In the genomic region with DNA sequence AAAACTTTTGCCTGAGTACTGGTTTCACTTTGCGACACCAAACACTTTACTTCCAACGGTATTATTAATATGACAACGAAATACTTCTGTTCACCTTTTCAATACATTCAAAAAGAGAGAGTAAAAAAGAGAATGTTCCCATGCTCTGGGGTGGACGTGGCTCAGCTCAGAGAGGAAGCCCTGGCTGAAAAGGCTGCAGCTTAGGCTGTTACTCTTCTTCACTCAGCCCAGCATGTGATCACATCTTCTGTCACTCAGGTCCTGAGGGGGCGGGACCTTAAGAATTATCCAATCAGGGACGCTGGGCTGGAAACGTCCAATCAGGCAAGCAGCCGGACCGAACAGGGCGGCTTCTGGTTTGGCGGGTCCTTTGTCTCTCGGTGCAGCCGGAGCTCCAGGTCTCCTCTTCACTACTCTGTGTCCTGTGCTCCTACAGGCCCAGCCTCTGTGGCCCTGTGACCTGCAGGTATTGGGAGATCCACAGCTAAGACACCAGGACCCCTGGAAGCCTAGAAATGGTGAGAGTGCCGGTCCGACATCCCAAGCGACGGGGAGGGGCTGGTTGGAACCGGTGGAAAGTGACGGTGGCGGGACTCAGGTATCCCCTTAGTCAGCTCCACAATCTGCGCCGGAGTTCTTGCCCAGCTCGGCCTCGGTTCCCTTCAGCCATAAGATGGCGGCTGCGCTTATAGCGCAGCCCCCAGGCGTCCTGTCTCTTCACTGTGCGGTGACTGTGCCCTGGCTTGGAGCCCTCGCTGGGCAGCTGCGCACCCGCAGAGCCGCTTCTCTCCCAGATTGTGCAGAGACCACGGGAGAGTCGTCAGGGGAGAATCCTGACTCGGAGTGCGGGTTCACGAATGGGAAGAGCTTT, we compare ENCODE assay signal across 8 cellular contexts. TPM values are rescaled to one million over a fixed set of nuclear protein-coding genes. Genes with fewer than 3 reads are reported as not detected.
DNase-seq lines count a peak whose midpoint lies in the region; ATAC-seq, FAIRE-seq and TF ChIP-seq lines count a peak whose summit lies in the region.

ZNF93 (plus strand) TSS at position 373 of the 871 bp plus-strand sequence; CDS start at position 516, 143 bp downstream.

- H3K9me3 ChIP-seq in CD8-positive, alpha-beta memory T cell (ENCODE audit: low read length), result peaks cover 13% of the 10 kb centered on the region
- peaks cover 23% of the 10 kb centered on the region for H3K9me3 ChIP-seq in PC-9 (ENCODE audit: insufficient read depth, low read depth)
- no peaks in the 10 kb centered on the region for H3K9me3 ChIP-seq in fibroblast of lung (ENCODE audit: control insufficient read depth, insufficient read depth, low read depth, low read length)

- H3K9ac ChIP-seq in fibroblast of lung (ENCODE audit: insufficient read depth, low read length), result peak within 1 kb of the TSS; percentile 70

- H3F3A ChIP-seq in PC-9 (ENCODE audit: insufficient read depth, low read depth), result peaks cover 14% of the 10 kb centered on the region; the same call in 1 of the 2 replicates

- H2AFZ ChIP-seq in PC-9 (peak within 1 kb of the TSS; percentile 85), fibroblast of lung (ENCODE audit: low read length) (peak within 1 kb of the TSS; percentile 78)

- TSS peak; percentile 97 for BruUV-seq in PC-9 (replicated peaks; lab: Mats Ljungman, UMichigan)

- peaks cover 13 to 28% (median 26%) of the 10 kb centered on the region in 5 donors for H3K9me3 Mint-ChIP-seq in CD8-positive, alpha-beta memory T cell
- peaks cover 76% of the 10 kb centered on the region for H3K9me3 Mint-ChIP-seq in activated T-helper 2 cell treated with anti-CD3 and anti-CD28 coated beads, Interferon-gamma antibody, Interleukin-2, Interleukin-4, amounts not matched to agents 10 μg/mL and 5 μg/mL and 100 μg/mL, durations not matched to agents 14 hours and 24 hours and 36 hours
- peaks cover 9 to 26% (median 22%) of the 10 kb centered on the region in 7 donors for H3K9me3 Mint-ChIP-seq in naive B cell

- peaks cover 1 to 15% (median 11%) of the 10 kb centered on the region in 3 donors for H3K36me3 Mint-ChIP-seq in CD8-positive, alpha-beta memory T cell
- peaks cover 70% of the 10 kb centered on the region for H3K36me3 Mint-ChIP-seq in activated T-helper 2 cell treated with anti-CD3 and anti-CD28 coated beads, Interferon-gamma antibody, Interleukin-2, Interleukin-4, amounts not matched to agents 10 μg/mL and 5 μg/mL and 100 μg/mL, durations not matched to agents 14 hours and 24 hours and 36 hours (ENCODE audit: low read depth)
- H3K36me3 Mint-ChIP-seq in naive B cell, result peaks cover 0 to 6% of the 10 kb centered on the region in 2 donors

- H4K20me1 ChIP-seq in PC-9 (ENCODE audit: insufficient read depth), result no peaks in the 10 kb centered on the region
- H4K20me1 ChIP-seq in fibroblast of lung (ENCODE audit: control insufficient read depth, extremely low read depth, insufficient read depth, low read length), result no peaks in the 10 kb centered on the region

- peaks cover 13% of the 10 kb centered on the region; the same call in 1 of the 2 replicates for H3K79me2 ChIP-seq in PC-9 (ENCODE audit: low read depth)
- peaks cover 11% of the 10 kb centered on the region for H3K79me2 ChIP-seq in fibroblast of lung (ENCODE audit: control insufficient read depth, insufficient read depth, low read length)

- peaks cover 23 to 44% (median 32%) of the 10 kb centered on the region in 3 donors for H3K4me1 Mint-ChIP-seq in CD8-positive, alpha-beta memory T cell
- peaks cover 6% of the 10 kb centered on the region for H3K4me1 Mint-ChIP-seq in activated T-helper 2 cell treated with anti-CD3 and anti-CD28 coated beads, Interferon-gamma antibody, Interleukin-2, Interleukin-4, amounts not matched to agents 10 μg/mL and 5 μg/mL and 100 μg/mL, durations not matched to agents 14 hours and 24 hours and 36 hours (ENCODE audit: low read depth)
- peaks cover 29 to 48% (median 36%) of the 10 kb centered on the region in 3 donors for H3K4me1 Mint-ChIP-seq in naive B cell

- FAIRE-seq in HTR-8/SVneo (lab: Jason Lieb, UNC), result peak; percentile 87

- POLR2A ChIA-PET in CD8-positive, alpha-beta memory T cell (lab: Charles Lee), result interaction anchor here (0.6 to 2.9 kb wide), 9 partner anchors 30 to 237 kb away, joined by 3 to 25 read pairs (median 4); partner anchors contain the start of genes ATP13A1, ZNF101, ZNF14 and ZNF253
- POLR2A ChIA-PET in PC-9 (lab: Charles Lee; ENCODE audit: unreplicated experiment), result interaction anchor here (0.6 to 0.9 kb wide), 10 partner anchors 43 to 1605 kb away, joined by 3 to 10 read pairs (median 4); partner anchors contain the start of genes ZNF429, ZNF486 and ZNF506

- peak within 1 kb of the TSS; percentile 84 for H3K4me2 ChIP-seq in PC-9
- peak within 1 kb of the TSS; percentile 81 for H3K4me2 ChIP-seq in fibroblast of lung (ENCODE audit: extremely low read depth, insufficient read depth, low read length)

- peak; percentile 80 to 93 (median 88) for DNase-seq in CD8-positive, alpha-beta memory T cell
- DNase-seq in GM20000 (ENCODE audit: low spot score) (peak; percentile 86), HTR-8/SVneo (ENCODE audit: insufficient read length, low spot score) (peak; percentile 80), PC-9 (peak; percentile 89 to 93), fibroblast of lung (ENCODE audit: low read depth in 2 of 2) (peak; percentile 97 to 98), naive B cell (peak; percentile 93)
- DNase-seq in activated T-helper 2 cell treated with anti-CD3 and anti-CD28 coated beads, Interferon-gamma antibody, Interleukin-2, Interleukin-4, amounts not matched to agents 10 μg/mL and 5 μg/mL and 100 μg/mL, durations not matched to agents 14 hours and 24 hours and 36 hours (ENCODE audit: low spot score), result peak; percentile 84
- DNase-seq in stimulated activated CD8-positive, alpha-beta memory T cell treated with anti-CD3 and anti-CD28 coated beads, Interleukin-7, amount 100 ng/mL, for 48 hours (ENCODE audit: extremely low read depth in 1 of 2, low read depth in 1 of 2), result peak; percentile 64 to 89

- CTCF ChIA-PET in CD8-positive, alpha-beta memory T cell (lab: Charles Lee), result interaction anchor here (1.6 kb wide), 2 partner anchors 35 to 369 kb away, joined by 4 to 7 read pairs; partner anchors contain the start of gene ZNF253
- CTCF ChIA-PET in PC-9 (lab: Charles Lee), result no interaction called here

- H3K36me3 ChIP-seq in CD8-positive, alpha-beta memory T cell (ENCODE audit: insufficient read depth, low read length), result no peaks in the 10 kb centered on the region
- 0 out of 2 replicates have a peak, but pooled peaks cover 7% of the 10 kb centered on the region for H3K36me3 ChIP-seq in PC-9 (ENCODE audit: low read depth)
- H3K36me3 ChIP-seq in fibroblast of lung (ENCODE audit: control insufficient read depth, insufficient read depth, low read length), result no peaks in the 10 kb centered on the region

- peak within 1 kb of the TSS; percentile 71 for H3K27ac ChIP-seq in CD8-positive, alpha-beta memory T cell (ENCODE audit: low read depth, low read length)
- peak within 1 kb of the TSS; percentile 22 for H3K27ac ChIP-seq in PC-9
- H3K27ac ChIP-seq in fibroblast of lung (ENCODE audit: insufficient read depth, low read length), result peak within 1 kb of the TSS; percentile 71

- peak; percentile 96 to 97 for ATAC-seq in naive B cell (ENCODE audit: low read depth in 2 of 2)

- H3K4me1 ChIP-seq in CD8-positive, alpha-beta memory T cell (ENCODE audit: insufficient read depth, low read length), result peaks cover 8% of the 10 kb centered on the region
- H3K4me1 ChIP-seq in PC-9 (replicated peaks; ENCODE audit: insufficient read depth) (peaks cover 10% of the 10 kb centered on the region; the same call in 1 of the 2 replicates), fibroblast of lung (ENCODE audit: control insufficient read depth, extremely low read depth, insufficient read depth, low read length) (no peaks in the 10 kb centered on the region)

- no peaks in the 10 kb centered on the region for H3K9me2 ChIP-seq in PC-9 (ENCODE audit: insufficient read depth)

- H3K27ac Mint-ChIP-seq in CD8-positive, alpha-beta memory T cell, result peak within 1 kb of the TSS; percentile 45 to 96 (median 93)
- peak within 1 kb of the TSS; percentile 92 for H3K27ac Mint-ChIP-seq in activated T-helper 2 cell treated with anti-CD3 and anti-CD28 coated beads, Interferon-gamma antibody, Interleukin-2, Interleukin-4, amounts not matched to agents 10 μg/mL and 5 μg/mL and 100 μg/mL, durations not matched to agents 14 hours and 24 hours and 36 hours
- H3K27ac Mint-ChIP-seq in naive B cell, result peak within 1 kb of the TSS; percentile 83 to 97 (median 95)

- intact Hi-C loops in PC-9 (cut with micrococcal nuclease; ENCODE audit: unreplicated experiment), result loop anchor here (2.0 kb wide), 1 partner anchor 34 kb away; no protein-coding TSS in a partner anchor
- intact Hi-C loops in activated T-helper 2 cell treated with anti-CD3 and anti-CD28 coated beads, Interferon-gamma antibody, Interleukin-2, Interleukin-4, amounts not matched to agents 10 μg/mL and 5 μg/mL and 100 μg/mL, durations not matched to agents 14 hours and 24 hours and 36 hours (cut with micrococcal nuclease), result loop anchor here (1.0 kb wide), 2 partner anchors 35 to 125 kb away; no protein-coding TSS in a partner anchor

- no peak for TF ChIP-seq CTCF in GM20000 (IDR thresholded peaks at IDR 0.05; ENCODE audit: extremely low read depth, missing control alignments)
- no peak for TF ChIP-seq CTCF in PC-9 (conservative IDR thresholded peaks at IDR 0.05)
- TF ChIP-seq CTCF in fibroblast of lung (conservative IDR thresholded peaks at IDR 0.05 in 1 of 2, IDR thresholded peaks at IDR 0.05 in 1 of 2; ENCODE audit: low read depth in 1 of 2, low read length in 2 of 2), result no peak

- H3K27me3 ChIP-seq in CD8-positive, alpha-beta memory T cell (ENCODE audit: insufficient read depth, low read length, poor library complexity, severe bottlenecking), result no peaks in the 10 kb centered on the region
- H3K27me3 ChIP-seq in PC-9 (ENCODE audit: insufficient read depth, low read depth) (no peaks in the 10 kb centered on the region), fibroblast of lung (ENCODE audit: control insufficient read depth, insufficient read depth, low read length) (no peaks in the 10 kb centered on the region)

- peak within 1 kb of the TSS; percentile 91 for H3K4me3 ChIP-seq in CD8-positive, alpha-beta memory T cell (ENCODE audit: low read length)
- H3K4me3 ChIP-seq in PC-9, result peak within 1 kb of the TSS; percentile 75
- peak within 1 kb of the TSS; percentile 51 to 90 (median 69) for H3K4me3 ChIP-seq in fibroblast of lung (replicated peaks in 1 of 4; ENCODE audit: control extremely low read depth in 1 of 4, insufficient read depth in 1 of 4, low read depth in 3 of 4, low read length in 4 of 4)

- H3K4me3 Mint-ChIP-seq in CD8-positive, alpha-beta memory T cell, result peak within 1 kb of the TSS; percentile 90 to 99 (median 95)
- peak within 1 kb of the TSS; percentile 93 for H3K4me3 Mint-ChIP-seq in activated T-helper 2 cell treated with anti-CD3 and anti-CD28 coated beads, Interferon-gamma antibody, Interleukin-2, Interleukin-4, amounts not matched to agents 10 μg/mL and 5 μg/mL and 100 μg/mL, durations not matched to agents 14 hours and 24 hours and 36 hours (ENCODE audit: low read depth)
- peak within 1 kb of the TSS; percentile 90 to 100 (median 98) for H3K4me3 Mint-ChIP-seq in naive B cell

- H3K27me3 Mint-ChIP-seq in CD8-positive, alpha-beta memory T cell, result no peaks in the 10 kb centered on the region
- H3K27me3 Mint-ChIP-seq in activated T-helper 2 cell treated with anti-CD3 and anti-CD28 coated beads, Interferon-gamma antibody, Interleukin-2, Interleukin-4, amounts not matched to agents 10 μg/mL and 5 μg/mL and 100 μg/mL, durations not matched to agents 14 hours and 24 hours and 36 hours (ENCODE audit: low read depth), result no peaks in the 10 kb centered on the region
- H3K27me3 Mint-ChIP-seq in naive B cell, result no peaks in the 10 kb centered on the region

RNA-seq across cellular contexts. Expression of gene ZNF93, which starts in this region (rescaled TPM):
- total RNA-seq in CD8-positive, alpha-beta memory T cell, result 1 to 10 TPM; 8.6 to 9.1 TPM
- polyA plus RNA-seq in CD8-positive, alpha-beta memory T cell, result 7.9 TPM
- total RNA-seq in PC-9 (2021), result 4.1 and 5.8 TPM in 2 replicates
- total RNA-seq in activated T-helper 2 cell treated with anti-CD3 and anti-CD28 coated beads, Interferon-gamma antibody, Interleukin-2, Interleukin-4, amounts not matched to agents 10 μg/mL and 5 μg/mL and 100 μg/mL, durations not matched to agents 14 hours and 24 hours and 36 hours, result 7.1 and 7.6 TPM in 2 replicates
- 1.3 and 3.8 TPM in 2 replicates for total RNA-seq in fibroblast of lung
- 6.6 and 8.1 TPM in 2 replicates for polyA plus RNA-seq in fibroblast of lung
- 5.0 and 5.6 TPM in 2 replicates for polyA plus RNA-seq in fibroblast of lung (2012)
- 0.43 and 10.4 TPM in 2 replicates for polyA minus RNA-seq in fibroblast of lung (ENCODE audit: low replicate concordance)
- polyA plus RNA-seq in naive B cell (ENCODE audit: low read depth in 6 of 6), result 10 to 100 TPM; 13.1 to 24.6 (median 18.9) TPM

Comparison
In these comparisons a context has a peak if more than half of its experiments do, and no peak if none do; other contexts are left out.
1. Peak in every context shown above with its lines: DNase-seq, ATAC-seq, H3K4me3 ChIP-seq and H3K27ac ChIP-seq.